In genomic region chrX:53319614-53320542, GRCh38 we compare ENCODE assay signal across 8 cellular contexts. TPM values are rescaled to one million over a fixed set of nuclear protein-coding genes. Genes with fewer than 3 reads are reported as not detected.
A peak's percentile ranks its signal among the peaks of the same experiment; 100 is the strongest.
DNase-seq lines count a peak whose midpoint lies in the region; ATAC-seq and TF ChIP-seq lines count a peak whose summit lies in the region.

No MANE protein-coding gene starts in this region.

- no peaks in the 10 kb centered on the region for H3F3A ChIP-seq in neural cell (ENCODE audit: insufficient read depth, low read length, poor library complexity, severe bottlenecking)

- no peak overlapping the region for H3K4me2 ChIP-seq in neural cell (ENCODE audit: low read length)

- POLR2A ChIA-PET in BJ (lab: Charles Lee): interaction anchor here (1.0 kb wide), 1 partner anchor 94 kb away, joined by 4 read pairs; no protein-coding TSS in a partner anchor

- no peaks in the 10 kb centered on the region for H3K36me3 Mint-ChIP-seq in endodermal cell (ENCODE audit: low read depth)
- no peaks in the 10 kb centered on the region for H3K36me3 Mint-ChIP-seq in activated CD8-positive, alpha-beta memory T cell treated with anti-CD3 and anti-CD28 coated beads, Interleukin-2, amount 10 ng/mL, durations not matched to agents 7 days and 5 days

- H3K9me3 ChIP-seq in endodermal cell (ENCODE audit: control insufficient read depth, low read length): no peaks in the 10 kb centered on the region
- H3K9me3 ChIP-seq in neural cell (ENCODE audit: low read length): no peaks in the 10 kb centered on the region

- H3K27me3 ChIP-seq in BJ (ENCODE audit: control insufficient read depth, insufficient read depth, low read length): peaks cover 23% of the 10 kb centered on the region
- peaks cover 57% of the 10 kb centered on the region for H3K27me3 ChIP-seq in endodermal cell (ENCODE audit: control insufficient read depth, insufficient read depth, low read length, poor library complexity, severe bottlenecking)
- peaks cover 37% of the 10 kb centered on the region for H3K27me3 ChIP-seq in neural cell (ENCODE audit: insufficient read depth, low read depth, low read length)

- H3K27me3 Mint-ChIP-seq in endodermal cell (ENCODE audit: insufficient read depth): peaks cover 55% of the 10 kb centered on the region
- H3K27me3 Mint-ChIP-seq in activated CD8-positive, alpha-beta memory T cell treated with anti-CD3 and anti-CD28 coated beads, Interleukin-2, amount 10 ng/mL, durations not matched to agents 7 days and 5 days: peaks cover 53% of the 10 kb centered on the region

- no peak for TF ChIP-seq EP300 in neural cell (conservative IDR thresholded peaks at IDR 0.05; ENCODE audit: poor library complexity, severe bottlenecking)

- H3K27ac Mint-ChIP-seq in endodermal cell: no peak overlapping the region
- H3K27ac Mint-ChIP-seq in activated CD8-positive, alpha-beta memory T cell treated with anti-CD3 and anti-CD28 coated beads, Interleukin-2, amount 10 ng/mL, durations not matched to agents 7 days and 5 days: no peak overlapping the region

- no peaks in the 10 kb centered on the region for H3K36me3 ChIP-seq in BJ (ENCODE audit: control insufficient read depth, insufficient read depth, low read length)
- H3K36me3 ChIP-seq in endodermal cell (ENCODE audit: control insufficient read depth, insufficient read depth, low read length): no peaks in the 10 kb centered on the region
- no peaks in the 10 kb centered on the region for H3K36me3 ChIP-seq in neural cell (ENCODE audit: insufficient read depth, low read length)

- H3K4me1 ChIP-seq in endodermal cell (ENCODE audit: control insufficient read depth, insufficient read depth, low read length): peaks cover 3% of the 10 kb centered on the region

- peak overlapping the region; percentile 64 for H3K4me3 Mint-ChIP-seq in endodermal cell
- no peak overlapping the region for H3K4me3 Mint-ChIP-seq in activated CD8-positive, alpha-beta memory T cell treated with anti-CD3 and anti-CD28 coated beads, Interleukin-2, amount 10 ng/mL, durations not matched to agents 7 days and 5 days

- H3K4me1 Mint-ChIP-seq in endodermal cell: peaks cover 18% of the 10 kb centered on the region
- peaks cover 9% of the 10 kb centered on the region for H3K4me1 Mint-ChIP-seq in activated CD8-positive, alpha-beta memory T cell treated with anti-CD3 and anti-CD28 coated beads, Interleukin-2, amount 10 ng/mL, durations not matched to agents 7 days and 5 days

- CTCF ChIA-PET in BJ (lab: Yijun Ruan, JAX): interaction anchor here (1.1 to 5.1 kb wide), 9 partner anchors 10 to 163 kb away, joined by 3 to 54 read pairs (median 7); no protein-coding TSS in a partner anchor
- CTCF ChIA-PET in activated CD8-positive, alpha-beta memory T cell treated with anti-CD3 and anti-CD28 coated beads, Interleukin-2, amount 10 ng/mL, durations not matched to agents 7 days and 5 days (lab: Charles Lee): interaction anchor here (1.1 to 5.2 kb wide), 7 partner anchors 9 to 162 kb away, joined by 3 to 46 read pairs (median 6); no protein-coding TSS in a partner anchor

- no peak for DNase-seq in BJ (ENCODE audit: low read depth)
- peak; percentile 23 for DNase-seq in NB4 (ENCODE audit: low read depth)
- peak; percentile 51 for DNase-seq in endodermal cell
- DNase-seq in epidermal melanocyte (ENCODE audit: insufficient read length, low spot score): no peak
- no peak for DNase-seq in activated CD8-positive, alpha-beta memory T cell treated with anti-CD3 and anti-CD28 coated beads, Interleukin-2, amount 10 ng/mL, durations not matched to agents 7 days and 5 days
- no peak for DNase-seq in NCI-H526 treated with DMSO at 0.1 percent for 48 hours (lab: John Stamatoyannopoulos, UW)

- TF ChIP-seq RAD21 in neural cell (conservative IDR thresholded peaks at IDR 0.05): no peak

- no peak for TF ChIP-seq CTCF in BJ (IDR thresholded peaks at IDR 0.05; ENCODE audit: insufficient read depth, low read depth, low read length)
- no peak for TF ChIP-seq CTCF in NB4 (IDR thresholded peaks at IDR 0.05; ENCODE audit: low read depth, low read length)
- TF ChIP-seq CTCF in endodermal cell (conservative IDR thresholded peaks at IDR 0.05): no peak
- no peak for TF ChIP-seq CTCF in neural cell (IDR thresholded peaks at IDR 0.05; ENCODE audit: poor library complexity, severe bottlenecking)

- no peak for TF ChIP-seq POLR2A in NB4 (IDR thresholded peaks at IDR 0.05; ENCODE audit: extremely low read depth, insufficient read length)

- H3K4me3 ChIP-seq in BJ (ENCODE audit: low read depth, low read length) (peak overlapping the region; percentile 55), NB4 (ENCODE audit: low read depth, low read length) (no peak overlapping the region), endodermal cell (ENCODE audit: low read length) (peak overlapping the region; percentile 71), neural cell (ENCODE audit: low read length) (peak overlapping the region; percentile 88)

- H3K9me3 Mint-ChIP-seq in endodermal cell: peaks cover 70% of the 10 kb centered on the region
- H3K9me3 Mint-ChIP-seq in activated CD8-positive, alpha-beta memory T cell treated with anti-CD3 and anti-CD28 coated beads, Interleukin-2, amount 10 ng/mL, durations not matched to agents 7 days and 5 days (ENCODE audit: low read depth): no peaks in the 10 kb centered on the region

- H3K27ac ChIP-seq in endodermal cell (ENCODE audit: low read depth, low read length): no peak overlapping the region
- H3K27ac ChIP-seq in neural cell (ENCODE audit: low read length): no peak overlapping the region

- no peaks in the 10 kb centered on the region for H3K79me2 ChIP-seq in neural cell (replicated peaks; ENCODE audit: insufficient read depth, low read length)

- no peak overlapping the region for H3K9ac ChIP-seq in endodermal cell (ENCODE audit: extremely low read depth, low read length, poor library complexity, severe bottlenecking)
- H3K9ac ChIP-seq in neural cell (ENCODE audit: low read length): peak overlapping the region; percentile 61

- 4% methylated on average over 24 of the region's 32 CpGs; no CpG with 5 or more reads in 1 of the 2 experiments for WGBS in endodermal cell (ENCODE audit: insufficient coverage in 1 of 2, insufficient read length in 1 of 2), 2 experiments

- ATAC-seq in activated CD8-positive, alpha-beta memory T cell treated with anti-CD3 and anti-CD28 coated beads, Interleukin-2, amount 10 ng/mL, durations not matched to agents 7 days and 5 days: no peak
- no peak for ATAC-seq in GM19452 (IDR thresholded peaks at IDR 0.05; ENCODE audit: unreplicated experiment)

- no peak overlapping the region for H2AFZ ChIP-seq in neural cell (ENCODE audit: low read depth, low read length)

- no peaks in the 10 kb centered on the region for H4K20me1 ChIP-seq in neural cell (ENCODE audit: insufficient read depth)

- no peaks in the 10 kb centered on the region for H3K9me2 ChIP-seq in neural cell (ENCODE audit: insufficient read depth, low read length)

TF ChIP-seq in neural cell, 6 proteins besides CTCF, POLR2A, EP300 and RAD21:
- TF ChIP-seq MXI1 (conservative IDR thresholded peaks at IDR 0.05; ENCODE audit: poor library complexity, severe bottlenecking): no peak
- TF ChIP-seq, protein P1, sequence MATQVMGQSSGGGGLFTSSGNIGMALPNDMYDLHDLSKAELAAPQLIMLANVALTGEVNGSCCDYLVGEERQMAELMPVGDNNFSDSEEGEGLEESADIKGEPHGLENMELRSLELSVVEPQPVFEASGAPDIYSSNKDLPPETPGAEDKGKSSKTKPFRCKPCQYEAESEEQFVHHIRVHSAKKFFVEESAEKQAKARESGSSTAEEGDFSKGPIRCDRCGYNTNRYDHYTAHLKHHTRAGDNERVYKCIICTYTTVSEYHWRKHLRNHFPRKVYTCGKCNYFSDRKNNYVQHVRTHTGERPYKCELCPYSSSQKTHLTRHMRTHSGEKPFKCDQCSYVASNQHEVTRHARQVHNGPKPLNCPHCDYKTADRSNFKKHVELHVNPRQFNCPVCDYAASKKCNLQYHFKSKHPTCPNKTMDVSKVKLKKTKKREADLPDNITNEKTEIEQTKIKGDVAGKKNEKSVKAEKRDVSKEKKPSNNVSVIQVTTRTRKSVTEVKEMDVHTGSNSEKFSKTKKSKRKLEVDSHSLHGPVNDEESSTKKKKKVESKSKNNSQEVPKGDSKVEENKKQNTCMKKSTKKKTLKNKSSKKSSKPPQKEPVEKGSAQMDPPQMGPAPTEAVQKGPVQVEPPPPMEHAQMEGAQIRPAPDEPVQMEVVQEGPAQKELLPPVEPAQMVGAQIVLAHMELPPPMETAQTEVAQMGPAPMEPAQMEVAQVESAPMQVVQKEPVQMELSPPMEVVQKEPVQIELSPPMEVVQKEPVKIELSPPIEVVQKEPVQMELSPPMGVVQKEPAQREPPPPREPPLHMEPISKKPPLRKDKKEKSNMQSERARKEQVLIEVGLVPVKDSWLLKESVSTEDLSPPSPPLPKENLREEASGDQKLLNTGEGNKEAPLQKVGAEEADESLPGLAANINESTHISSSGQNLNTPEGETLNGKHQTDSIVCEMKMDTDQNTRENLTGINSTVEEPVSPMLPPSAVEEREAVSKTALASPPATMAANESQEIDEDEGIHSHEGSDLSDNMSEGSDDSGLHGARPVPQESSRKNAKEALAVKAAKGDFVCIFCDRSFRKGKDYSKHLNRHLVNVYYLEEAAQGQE (IDR thresholded peaks at IDR 0.05; ENCODE audit: borderline replicate concordance): no peak
- no peak for TF ChIP-seq SMC3 (conservative IDR thresholded peaks at IDR 0.05; ENCODE audit: poor library complexity)
- TF ChIP-seq POLR2AphosphoS5 (IDR thresholded peaks at IDR 0.05): no peak
- no peak for TF ChIP-seq EZH2 (IDR thresholded peaks at IDR 0.05; ENCODE audit: borderline replicate concordance, insufficient read depth, low read length, poor library complexity, severe bottlenecking)
- TF ChIP-seq TAF1 (IDR thresholded peaks at IDR 0.05; ENCODE audit: low read depth): no peak

RNA-seq across cellular contexts. Expression of gene IQSEC2, which starts 38.5 kb away (rescaled TPM):
- 10.6 and 13.5 TPM in 2 replicates for polyA plus RNA-seq in BJ (2011; rRNA removed)
- 14.7 and 15.5 TPM in 2 replicates for polyA minus RNA-seq in BJ (2011; rRNA and poly(A)+ RNA removed)
- total RNA-seq in endodermal cell: 10 to 100 TPM; 14.7 to 18.2 TPM
- 7.8 TPM for polyA plus RNA-seq in endodermal cell (2013, experiment 1 of 2)
- polyA plus RNA-seq in endodermal cell (2013, experiment 2 of 2): 8.6 TPM
- polyA plus RNA-seq in neural cell: 2.4 and 3.6 TPM in 2 replicates
- 4.4 and 7.1 TPM in 2 replicates for polyA minus RNA-seq in neural cell
- under 1 TPM in 1 of 2 experiments, not detected in 1; 0.40 TPM for total RNA-seq in activated CD8-positive, alpha-beta memory T cell treated with anti-CD3 and anti-CD28 coated beads, Interleukin-2, amount 10 ng/mL, durations not matched to agents 7 days and 5 days

Comparison
In these comparisons a context has a peak if more than half of its experiments do, and no peak if none do; other contexts are left out.
1. DNase-seq: peak in NB4 (single experiment) and endodermal cell (single experiment); none in BJ (single experiment), epidermal melanocyte (single experiment), activated CD8-positive, alpha-beta memory T cell treated with anti-CD3 and anti-CD28 coated beads, Interleukin-2, amount 10 ng/mL, durations not matched to agents 7 days and 5 days (single experiment) and NCI-H526 treated with DMSO at 0.1 percent for 48 hours (single experiment).
2. RNA of gene IQSEC2, which starts 38.5 kb away (total RNA-seq): 14.7 to 18.2 TPM in endodermal cell; 0.40 TPM in activated CD8-positive, alpha-beta memory T cell treated with anti-CD3 and anti-CD28 coated beads, Interleukin-2, amount 10 ng/mL, durations not matched to agents 7 days and 5 days; every median in the first group is over 10 times any median in the second.